ENCODE assay signal across 21 cellular contexts in genomic region chr4:156144961-156145360, GRCh38.
DNase-seq lines count a peak whose midpoint lies in the region; ATAC-seq, FAIRE-seq and TF ChIP-seq lines count a peak whose summit lies in the region.
"Had no signal": no experiment of that assay in that cellular context is flagged by ENCODE, and none has a peak within 500 bp of the region (broad histone marks: within the 10 kb centered on the region; RNA-seq: fewer than 3 reads in every experiment).

No MANE protein-coding gene starts in this region.

- BruUV-seq in A673 (replicated peaks; lab: Mats Ljungman, UMichigan): no TSS peak

- no peaks in the 10 kb centered on the region for H4K20me1 ChIP-seq in smooth muscle cell (ENCODE audit: low read depth)
- H4K20me1 ChIP-seq: BLaER1 treated with 17β-estradiol and CSF1 and Interleukin-3, amounts not matched to agents 10 nM and 100 nM had no signal

- ATAC-seq in GM21360 (IDR thresholded peaks at IDR 0.05; ENCODE audit: unreplicated experiment): no peak
- ATAC-seq: CD8-positive, alpha-beta T cell; HepG2 had no signal

- WGBS in smooth muscle cell (ENCODE audit: low lambda C conversion rate): 85% methylated on average over 3 of the region's 3 CpGs

- no peaks in the 10 kb centered on the region for H3K27me3 ChIP-seq in A673 (replicated peaks; ENCODE audit: insufficient read depth, low read depth, low read length, poor library complexity)
- H3K27me3 ChIP-seq in muscle layer of duodenum (ENCODE audit: low read depth, low read length): no peaks in the 10 kb centered on the region
- H3K27me3 ChIP-seq in smooth muscle cell (ENCODE audit: low read depth): no peaks in the 10 kb centered on the region
- H3K27me3 ChIP-seq: BLaER1 treated with 17β-estradiol and CSF1 and Interleukin-3, amounts not matched to agents 10 nM and 100 nM had no signal

- no peak overlapping the region for H3K4me2 ChIP-seq in smooth muscle cell
- H3K4me2 ChIP-seq: BLaER1 treated with 17β-estradiol and CSF1 and Interleukin-3, amounts not matched to agents 10 nM and 100 nM had no signal

- H3K27ac ChIP-seq in A673 (ENCODE audit: low read depth, low read length, poor library complexity, severe bottlenecking) (no peak overlapping the region), muscle layer of duodenum (ENCODE audit: low read length) (peak overlapping the region; percentile 9), smooth muscle cell (ENCODE audit: low read depth) (peak overlapping the region; percentile 21)
- H3K27ac ChIP-seq: BLaER1 treated with 17β-estradiol and CSF1 and Interleukin-3, amounts not matched to agents 10 nM and 100 nM had no signal

- no peaks in the 10 kb centered on the region for H3K9me3 Mint-ChIP-seq in progenitor cell of endocrine pancreas (ENCODE audit: low read depth)
- H3K9me3 Mint-ChIP-seq: CD8-positive, alpha-beta T cell had no signal

- H3K4me3 ChIP-seq in A673 (ENCODE audit: low read depth, low read length, poor library complexity, severe bottlenecking): no peak overlapping the region
- H3K4me3 ChIP-seq in muscle layer of duodenum (ENCODE audit: low read depth in 1 of 2, low read length in 2 of 2): no peak overlapping the region
- no peak overlapping the region for H3K4me3 ChIP-seq in smooth muscle cell
- H3K4me3 ChIP-seq: BLaER1 treated with 17β-estradiol and CSF1 and Interleukin-3, amounts not matched to agents 10 nM and 100 nM had no signal

- H3K4me3 Mint-ChIP-seq in progenitor cell of endocrine pancreas (ENCODE audit: low read depth): no peak overlapping the region
- H3K4me3 Mint-ChIP-seq: B cell; CD8-positive, alpha-beta T cell; IgD-negative memory B cell had no signal

- no peak for FAIRE-seq in GM12891 (lab: Jason Lieb, UNC)
- FAIRE-seq: GM12892, GM18507, HepG2 had no signal

- POLR2A ChIA-PET in A673 (lab: Charles Lee; ENCODE audit: low non-redundant PET): no interaction called here

- H2AFZ ChIP-seq in smooth muscle cell (ENCODE audit: low read depth): peak overlapping the region; percentile 69

- no peaks in the 10 kb centered on the region for H3K79me2 ChIP-seq in smooth muscle cell (ENCODE audit: low read depth)

- no peak for TF ChIP-seq POLR2A in GM12891 (IDR thresholded peaks at IDR 0.05; ENCODE audit: low read depth, low read length)

- H3K36me3 ChIP-seq in A673 (ENCODE audit: insufficient read depth, low read length, poor library complexity, severe bottlenecking) (no peaks in the 10 kb centered on the region), muscle layer of duodenum (ENCODE audit: control insufficient read depth in 1 of 2, insufficient read depth in 2 of 2, low read length in 2 of 2) (no peaks in the 10 kb centered on the region), smooth muscle cell (ENCODE audit: low read depth) (no peaks in the 10 kb centered on the region)
- H3K36me3 ChIP-seq: BLaER1 treated with 17β-estradiol and CSF1 and Interleukin-3, amounts not matched to agents 10 nM and 100 nM had no signal

- TF ChIP-seq CTCF in A673 (conservative IDR thresholded peaks at IDR 0.05; ENCODE audit: low read depth, low read length) (no peak), smooth muscle cell (IDR thresholded peaks at IDR 0.05; ENCODE audit: borderline replicate concordance, insufficient read depth, poor library complexity, severe bottlenecking) (no peak), progenitor cell of endocrine pancreas (IDR thresholded peaks at IDR 0.05; ENCODE audit: unreplicated experiment) (no peak)

- H3K9me3 ChIP-seq in A673 (ENCODE audit: low read depth, low read length, poor library complexity, severe bottlenecking): no peaks in the 10 kb centered on the region
- H3K9me3 ChIP-seq in muscle layer of duodenum (ENCODE audit: control insufficient read depth in 1 of 2, low read length in 2 of 2): no peaks in the 10 kb centered on the region
- no peaks in the 10 kb centered on the region for H3K9me3 ChIP-seq in smooth muscle cell (replicated peaks; ENCODE audit: low read depth)
- H3K9me3 ChIP-seq: BLaER1 treated with 17β-estradiol and CSF1 and Interleukin-3, amounts not matched to agents 10 nM and 100 nM had no signal

- H3K27ac Mint-ChIP-seq in progenitor cell of endocrine pancreas: no peak overlapping the region
- H3K27ac Mint-ChIP-seq: B cell; CD8-positive, alpha-beta T cell; IgD-negative memory B cell had no signal

- no peaks in the 10 kb centered on the region for H3K4me1 Mint-ChIP-seq in progenitor cell of endocrine pancreas (ENCODE audit: low read depth)
- H3K4me1 Mint-ChIP-seq: B cell, IgD-negative memory B cell had no signal

- no peaks in the 10 kb centered on the region for H3F3A ChIP-seq in smooth muscle cell (ENCODE audit: low read depth)

- H3K4me1 ChIP-seq in A673 (ENCODE audit: insufficient read depth, low read length, poor library complexity, severe bottlenecking) (peaks cover 13% of the 10 kb centered on the region), muscle layer of duodenum (ENCODE audit: control insufficient read depth in 1 of 2, insufficient read depth in 2 of 2, low read length in 2 of 2) (peaks cover 0 to 15% of the 10 kb centered on the region in 2 donors), smooth muscle cell (ENCODE audit: low read depth) (peaks cover 7% of the 10 kb centered on the region)

- no peaks in the 10 kb centered on the region for H3K27me3 Mint-ChIP-seq in progenitor cell of endocrine pancreas
- H3K27me3 Mint-ChIP-seq: B cell, IgD-negative memory B cell had no signal

- CTCF ChIA-PET in A673 (lab: Charles Lee): no interaction called here

- H3K9ac ChIP-seq in smooth muscle cell (ENCODE audit: low read depth): no peak overlapping the region
- H3K9ac ChIP-seq: BLaER1 treated with 17β-estradiol and CSF1 and Interleukin-3, amounts not matched to agents 10 nM and 100 nM had no signal

- DNase-seq in A673 (ENCODE audit: low spot score): peak; percentile 58
- peak; percentile 63 for DNase-seq in NCI-H82 (lab: John Stamatoyannopoulos, UW)
- no peak for DNase-seq in smooth muscle cell (lab: John Stamatoyannopoulos, UW; ENCODE audit: unreplicated experiment)
- no peak for DNase-seq in activated T-cell treated with anti-CD3 and anti-CD28 coated beads, Interleukin-2, amount 50 U/mL, for 1 hour
- DNase-seq in progenitor cell of endocrine pancreas (ENCODE audit: low spot score, unreplicated experiment): no peak
- DNase-seq in GM12891 (ENCODE audit: insufficient read length, low spot score): no peak
- DNase-seq: 8988T; Calu3; CD8-positive, alpha-beta T cell; DND-41; EL; GOT3; H7 had no signal

- H3K36me3 Mint-ChIP-seq in progenitor cell of endocrine pancreas (ENCODE audit: insufficient read depth): no peaks in the 10 kb centered on the region
- H3K36me3 Mint-ChIP-seq: CD8-positive, alpha-beta T cell; IgD-negative memory B cell had no signal

- intact Hi-C loops in A673 (cut with micrococcal nuclease; ENCODE audit: unreplicated experiment): no loop called here

TF ChIP-seq in GM12891, 5 proteins besides CTCF, POLR2A, EP300 and RAD21:
- TF ChIP-seq POLR2AphosphoS5 (IDR thresholded peaks at IDR 0.05; ENCODE audit: low read depth, low read length) (no peak), SPI1 (IDR thresholded peaks at IDR 0.05; ENCODE audit: low read depth, low read length) (no peak), POU2F2 (IDR thresholded peaks at IDR 0.05; ENCODE audit: low read depth, low read length) (no peak), TAF1 (IDR thresholded peaks at IDR 0.05; ENCODE audit: low read depth, low read length) (no peak), PAX5 (IDR thresholded peaks at IDR 0.05; ENCODE audit: insufficient read depth, low read length, severe bottlenecking) (no peak)
TF ChIP-seq in GM12891: peak in this region for 0.

Comparison
In these comparisons a context has a peak if more than half of its experiments do, and no peak if none do; other contexts are left out.
1. DNase-seq: peak in A673 (single experiment) and NCI-H82 (single experiment); none in smooth muscle cell (single experiment), activated T-cell treated with anti-CD3 and anti-CD28 coated beads, Interleukin-2, amount 50 U/mL, for 1 hour (single experiment), progenitor cell of endocrine pancreas (single experiment) and GM12891 (single experiment).